19 cellular contexts compared by ENCODE assay signal in genomic region chr1:245571872-245572294, GRCh38.
"Had no signal": no experiment of that assay in that cellular context is flagged by ENCODE, and none has a peak within 500 bp of the region (broad histone marks: within the 10 kb centered on the region; RNA-seq: fewer than 3 reads in every experiment).

No MANE protein-coding gene starts in this region.

- H3K36me3 Mint-ChIP-seq: activated naive CD4-positive, alpha-beta T cell treated with anti-CD3 and anti-CD28 coated beads, Interleukin-2, amount 50 U/mL, for 72 hours; WTC11 had no signal

- H3K4me3 Mint-ChIP-seq: activated CD8-positive, alpha-beta T cell treated with anti-CD3 and anti-CD28 coated beads, Interleukin-2, amount 10 ng/mL, durations not matched to agents 7 days and 5 days; activated T-cell treated with anti-CD3 and anti-CD28 coated beads, Interleukin-2, amount 50 U/mL, for 72 hours; central memory CD8-positive, alpha-beta T cell; stimulated activated naive CD8-positive, alpha-beta T cell treated with anti-CD3 and anti-CD28 coated beads, Interleukin-15, amount 100 ng/mL, for 72 hours; T-helper 17 cell; type B pancreatic cell; WTC11 had no signal

- H3K27ac ChIP-seq: psoas muscle, spleen had no signal

- H3K9me3 Mint-ChIP-seq: activated naive CD4-positive, alpha-beta T cell treated with anti-CD3 and anti-CD28 coated beads, Interleukin-2, amount 50 U/mL, for 72 hours; activated T-cell treated with anti-CD3 and anti-CD28 coated beads, Interleukin-2, amount 50 U/mL, for 72 hours; central memory CD8-positive, alpha-beta T cell; stimulated activated naive CD8-positive, alpha-beta T cell treated with anti-CD3 and anti-CD28 coated beads, Interleukin-15, amount 100 ng/mL, for 72 hours; WTC11 had no signal

- DNase-seq: activated CD4-positive, alpha-beta T cell treated with anti-CD3 and anti-CD28 coated beads for 48 hours; activated CD8-positive, alpha-beta memory T cell treated with anti-CD3 and anti-CD28 coated beads, Interleukin-2, amount 50 U/mL, for 4 hours; activated CD8-positive, alpha-beta T cell treated with anti-CD3 and anti-CD28 coated beads, Interleukin-2, amount 10 ng/mL, durations not matched to agents 7 days and 5 days; activated gamma-delta T cell; activated T-cell treated with anti-CD3 and anti-CD28 coated beads, Interleukin-2, amount 50 U/mL, for 72 hours; amniotic stem cell; cortex of kidney; effector CD4-positive, alpha-beta T cell; foreskin fibroblast; left colon; psoas muscle; spleen; stimulated activated naive CD8-positive, alpha-beta T cell treated with anti-CD3 and anti-CD28 coated beads, Interleukin-15, amount 100 ng/mL, for 72 hours; T-helper 17 cell had no signal

- ATAC-seq: activated CD8-positive, alpha-beta T cell treated with anti-CD3 and anti-CD28 coated beads, Interleukin-2, amount 10 ng/mL, durations not matched to agents 7 days and 5 days; activated naive CD4-positive, alpha-beta T cell treated with anti-CD3 and anti-CD28 coated beads, Interleukin-2, amount 50 U/mL, for 72 hours; activated T-cell treated with anti-CD3 and anti-CD28 coated beads, Interleukin-2, amount 50 U/mL, for 72 hours; left colon; psoas muscle; sciatic nerve; stimulated activated naive CD8-positive, alpha-beta T cell treated with anti-CD3 and anti-CD28 coated beads, Interleukin-15, amount 100 ng/mL, for 72 hours; T-helper 17 cell; WTC11 had no signal

- H3K4me1 Mint-ChIP-seq: central memory CD8-positive, alpha-beta T cell; stimulated activated naive CD8-positive, alpha-beta T cell treated with anti-CD3 and anti-CD28 coated beads, Interleukin-15, amount 100 ng/mL, for 72 hours; T-helper 17 cell; WTC11 had no signal

- H3K27ac Mint-ChIP-seq: activated CD8-positive, alpha-beta T cell treated with anti-CD3 and anti-CD28 coated beads, Interleukin-2, amount 10 ng/mL, durations not matched to agents 7 days and 5 days; activated naive CD4-positive, alpha-beta T cell treated with anti-CD3 and anti-CD28 coated beads, Interleukin-2, amount 50 U/mL, for 72 hours; activated T-cell treated with anti-CD3 and anti-CD28 coated beads, Interleukin-2, amount 50 U/mL, for 72 hours; stimulated activated naive CD8-positive, alpha-beta T cell treated with anti-CD3 and anti-CD28 coated beads, Interleukin-15, amount 100 ng/mL, for 72 hours; T-helper 17 cell; type B pancreatic cell; WTC11 had no signal
